Comparison of ENCODE assay signal across 27 cellular contexts in the genomic region with DNA sequence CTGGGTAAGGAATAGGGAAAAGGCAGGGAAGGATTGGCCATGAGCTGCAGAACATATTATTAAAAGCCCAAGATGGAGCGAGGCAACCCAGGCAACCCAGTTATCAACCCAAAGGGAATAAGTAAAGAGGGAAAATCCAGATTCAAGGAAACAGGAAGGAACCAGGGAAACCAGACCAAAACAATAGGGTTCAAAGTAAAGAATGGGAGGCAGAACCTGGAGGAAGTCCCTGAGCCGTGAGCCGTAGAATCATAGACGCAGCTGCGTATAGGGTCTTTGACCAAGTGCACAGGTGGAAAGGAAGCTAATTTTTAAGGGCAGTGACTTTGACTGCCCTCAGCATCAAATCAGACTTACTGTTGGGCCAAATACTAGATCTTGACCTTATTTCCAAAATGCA.
"Had no signal": no experiment of that assay in that cellular context is flagged by ENCODE, and none has a peak within 500 bp of the region (broad histone marks: within the 10 kb centered on the region; RNA-seq: fewer than 3 reads in every experiment).

No MANE protein-coding gene starts in this region.

- H3K4me1 ChIP-seq: esophagus squamous epithelium, lower lobe of right lung, prostate gland, sigmoid colon, spleen, tibial nerve had no signal

- DNase-seq: cerebellar nuclear complex; cortex of kidney; dorsolateral prefrontal cortex; effector CD4-positive, alpha-beta T cell; esophagus squamous epithelium; foreskin melanocyte; glutamatergic neuron; hypothalamus; immature natural killer cell; islet precursor cell; kidney glomerular epithelial cell; left colon; left ventricle myocardium superior; lower lobe of right lung; midbrain; naive thymus-derived CD4-positive, alpha-beta T cell; nucleus accumbens; right cardiac atrium; sigmoid colon; spleen; stimulated activated CD4-positive, alpha-beta T cell treated with anti-CD3 and anti-CD28 coated beads, Interleukin-4, amount 100 ng/mL, for 4 hours; upper lobe of left lung had no signal

- H3K36me3 ChIP-seq: esophagus squamous epithelium, lower lobe of right lung, neural progenitor cell, prostate gland, sigmoid colon, spleen, thoracic aorta, tibial nerve, upper lobe of left lung had no signal

- H3K9me3 ChIP-seq: esophagus squamous epithelium, lower lobe of right lung, prostate gland, sigmoid colon, spleen, thoracic aorta, tibial nerve, upper lobe of left lung had no signal

- H3K4me2 ChIP-seq: neural progenitor cell had no signal

- H3K27ac ChIP-seq: dorsolateral prefrontal cortex, esophagus squamous epithelium, lower lobe of right lung, neural progenitor cell, prostate gland, sigmoid colon, spleen, thoracic aorta, tibial nerve, upper lobe of left lung had no signal

- H3K4me3 ChIP-seq: dorsolateral prefrontal cortex, esophagus squamous epithelium, lower lobe of right lung, neural progenitor cell, prostate gland, sigmoid colon, spleen, thoracic aorta, tibial nerve, upper lobe of left lung had no signal

- H3K9ac ChIP-seq: neural progenitor cell had no signal

- FAIRE-seq: urothelium cell line had no signal

- H3K27me3 ChIP-seq: esophagus squamous epithelium, neural progenitor cell, sigmoid colon, tibial nerve, upper lobe of left lung had no signal

- H2AFZ ChIP-seq: neural progenitor cell had no signal
